Comparison of ENCODE assay signal across 27 cellular contexts in genomic region chr20:34945315-34946077, GRCh38. TPM values are rescaled to one million over a fixed set of nuclear protein-coding genes. Genes with fewer than 3 reads are reported as not detected.
DNase-seq lines count a peak whose midpoint lies in the region; ATAC-seq and TF ChIP-seq lines count a peak whose summit lies in the region.
"Had no signal": no experiment of that assay in that cellular context is flagged by ENCODE, and none has a peak within 500 bp of the region (broad histone marks: within the 10 kb centered on the region; RNA-seq: fewer than 3 reads in every experiment).

No MANE protein-coding gene starts in this region.

- no peaks in the 10 kb centered on the region for H3K9me3 ChIP-seq in gastrocnemius medialis
- H3K9me3 ChIP-seq: lower lobe of right lung, neutrophil, spleen had no signal

- H3K4me3 ChIP-seq in LNCaP clone FGC (ENCODE audit: low read depth, low read length) (no peak overlapping the region), gastrocnemius medialis (no peak overlapping the region)
- H3K4me3 ChIP-seq: lower lobe of right lung, spleen had no signal

- no peak for TF ChIP-seq CTCF in LNCaP clone FGC (IDR thresholded peaks at IDR 0.05; ENCODE audit: control insufficient read depth, extremely low read depth, insufficient read depth)
- TF ChIP-seq CTCF in VCaP (conservative IDR thresholded peaks at IDR 0.05), result no peak
- TF ChIP-seq CTCF in gastrocnemius medialis (IDR thresholded peaks at IDR 0.05 in 4 of 5, conservative IDR thresholded peaks at IDR 0.05 in 1 of 5), result no peak

- H3K36me3 ChIP-seq in gastrocnemius medialis, result peaks cover 0 to 12% of the 10 kb centered on the region in 2 donors

- H3K27ac ChIP-seq in VCaP (peak overlapping the region; percentile 81), gastrocnemius medialis (peak overlapping the region; percentile 32 to 68 (median 63))
- H3K27ac ChIP-seq: lower lobe of right lung, neutrophil, spleen had no signal

- H3K4me1 ChIP-seq in gastrocnemius medialis, result peaks cover 25 to 46% of the 10 kb centered on the region in 2 donors
- H3K4me1 ChIP-seq: spleen had no signal

- peak in 1 of 2 donors; percentile 10 for ATAC-seq in gastrocnemius medialis
- ATAC-seq in stimulated activated memory B cell treated with anti-CD40 and anti-IgM and Interleukin-4, amounts not matched to agents 10 μg/mL and 1 μg/mL and 100 μg/mL, for 72 hours, result no peak
- no peak for ATAC-seq in stimulated activated naive B cell treated with anti-CD40 and anti-IgM and Interleukin-4, amounts not matched to agents 10 μg/mL and 1 μg/mL and 100 μg/mL, for 72 hours (replicated peaks)
- ATAC-seq: lower lobe of right lung, Right ventricle myocardium inferior had no signal

- DNase-seq in LNCaP clone FGC (ENCODE audit: low read depth) (peak; percentile 73), iris pigment epithelial cell (ENCODE audit: low read depth) (peak; percentile 40), gastrocnemius medialis (no peak), NCI-H1105 treated with DMSO at 0.1 percent for 48 hours (lab: John Stamatoyannopoulos, UW) (no peak)
- DNase-seq in stimulated activated naive B cell treated with anti-CD40 and anti-IgM and Interleukin-4, amounts not matched to agents 10 μg/mL and 1 μg/mL and 100 μg/mL, for 72 hours, result no peak
- DNase-seq: activated CD4-positive, alpha-beta memory T cell treated with anti-CD3 and anti-CD28 coated beads for 36 hours; activated CD4-positive, CD25-positive, alpha-beta regulatory T cell; activated effector memory CD4-positive, alpha-beta T cell treated with anti-CD3 and anti-CD28 coated beads, Interleukin-2, amount 50 U/mL, for 16 hours; activated naive CD8-positive, alpha-beta T cell treated with anti-CD3 and anti-CD28 coated beads, Interleukin-2, amount 10 ng/mL, durations not matched to agents 7 days and 5 days; effector memory CD4-positive, alpha-beta T cell; H7; islet precursor cell; lower lobe of right lung; NCI-H1092; NCI-H2029; NCI-H2227 treated with DMSO at 0.1 percent for 48 hours; NCI-H69; spleen; stimulated activated CD4-positive, alpha-beta T cell treated with anti-CD3 and anti-CD28 coated beads, Interleukin-4, amount 100 ng/mL, for 1 hour; stimulated activated naive CD4-positive, alpha-beta T cell; SW 1271 had no signal

- H3K36me3 Mint-ChIP-seq in stimulated activated memory B cell treated with anti-CD40 and anti-IgM and Interleukin-4, amounts not matched to agents 10 μg/mL and 1 μg/mL and 100 μg/mL, for 72 hours, result peaks cover 42% of the 10 kb centered on the region
- peaks cover 37 to 51% of the 10 kb centered on the region in 2 donors for H3K36me3 Mint-ChIP-seq in stimulated activated naive B cell treated with anti-CD40 and anti-IgM and Interleukin-4, amounts not matched to agents 10 μg/mL and 1 μg/mL and 100 μg/mL, for 72 hours

- H3K4me1 Mint-ChIP-seq in stimulated activated memory B cell treated with anti-CD40 and anti-IgM and Interleukin-4, amounts not matched to agents 10 μg/mL and 1 μg/mL and 100 μg/mL, for 72 hours, result no peaks in the 10 kb centered on the region
- H3K4me1 Mint-ChIP-seq in stimulated activated naive B cell treated with anti-CD40 and anti-IgM and Interleukin-4, amounts not matched to agents 10 μg/mL and 1 μg/mL and 100 μg/mL, for 72 hours, result no peaks in the 10 kb centered on the region

- in situ Hi-C loops in gastrocnemius medialis (cut with MboI; ENCODE audit: low sequenced_read_pairs in 4 of 4), result no loop called here

- H3K27me3 ChIP-seq in gastrocnemius medialis, result no peaks in the 10 kb centered on the region
- H3K27me3 ChIP-seq: neutrophil, spleen had no signal

- no peak for TF ChIP-seq POLR2A in gastrocnemius medialis (IDR thresholded peaks at IDR 0.05)

- intact Hi-C loops in gastrocnemius medialis (cut with DNase I; ENCODE audit: low total_unique reads), result no loop called here

- H3K27me3 Mint-ChIP-seq in stimulated activated memory B cell treated with anti-CD40 and anti-IgM and Interleukin-4, amounts not matched to agents 10 μg/mL and 1 μg/mL and 100 μg/mL, for 72 hours, result no peaks in the 10 kb centered on the region
- no peaks in the 10 kb centered on the region for H3K27me3 Mint-ChIP-seq in stimulated activated naive B cell treated with anti-CD40 and anti-IgM and Interleukin-4, amounts not matched to agents 10 μg/mL and 1 μg/mL and 100 μg/mL, for 72 hours
- H3K27me3 Mint-ChIP-seq: activated CD4-positive, alpha-beta memory T cell treated with anti-CD3 and anti-CD28 coated beads for 36 hours; activated naive CD8-positive, alpha-beta T cell treated with anti-CD3 and anti-CD28 coated beads, Interleukin-2, amount 10 ng/mL, durations not matched to agents 7 days and 5 days had no signal

- H3K4me3 Mint-ChIP-seq in stimulated activated memory B cell treated with anti-CD40 and anti-IgM and Interleukin-4, amounts not matched to agents 10 μg/mL and 1 μg/mL and 100 μg/mL, for 72 hours, result no peak overlapping the region
- no peak overlapping the region for H3K4me3 Mint-ChIP-seq in stimulated activated naive B cell treated with anti-CD40 and anti-IgM and Interleukin-4, amounts not matched to agents 10 μg/mL and 1 μg/mL and 100 μg/mL, for 72 hours
- H3K4me3 Mint-ChIP-seq: activated CD4-positive, alpha-beta memory T cell treated with anti-CD3 and anti-CD28 coated beads for 36 hours; activated naive CD8-positive, alpha-beta T cell treated with anti-CD3 and anti-CD28 coated beads, Interleukin-2, amount 10 ng/mL, durations not matched to agents 7 days and 5 days; CD14-positive monocyte had no signal

- no peaks in the 10 kb centered on the region for H3K9me3 Mint-ChIP-seq in stimulated activated memory B cell treated with anti-CD40 and anti-IgM and Interleukin-4, amounts not matched to agents 10 μg/mL and 1 μg/mL and 100 μg/mL, for 72 hours
- H3K9me3 Mint-ChIP-seq in stimulated activated naive B cell treated with anti-CD40 and anti-IgM and Interleukin-4, amounts not matched to agents 10 μg/mL and 1 μg/mL and 100 μg/mL, for 72 hours, result no peaks in the 10 kb centered on the region
- H3K9me3 Mint-ChIP-seq: activated CD4-positive, alpha-beta memory T cell treated with anti-CD3 and anti-CD28 coated beads for 36 hours; activated naive CD8-positive, alpha-beta T cell treated with anti-CD3 and anti-CD28 coated beads, Interleukin-2, amount 10 ng/mL, durations not matched to agents 7 days and 5 days; CD14-positive monocyte had no signal

- H3K27ac Mint-ChIP-seq in stimulated activated memory B cell treated with anti-CD40 and anti-IgM and Interleukin-4, amounts not matched to agents 10 μg/mL and 1 μg/mL and 100 μg/mL, for 72 hours, result no peak overlapping the region
- H3K27ac Mint-ChIP-seq in stimulated activated naive B cell treated with anti-CD40 and anti-IgM and Interleukin-4, amounts not matched to agents 10 μg/mL and 1 μg/mL and 100 μg/mL, for 72 hours, result no peak overlapping the region
- H3K27ac Mint-ChIP-seq: activated CD4-positive, alpha-beta memory T cell treated with anti-CD3 and anti-CD28 coated beads for 36 hours; activated naive CD8-positive, alpha-beta T cell treated with anti-CD3 and anti-CD28 coated beads, Interleukin-2, amount 10 ng/mL, durations not matched to agents 7 days and 5 days had no signal

RNA-seq across cellular contexts. Expression of gene GSS, which starts 10.1 kb away (rescaled TPM):
- 10 to 100 TPM; 14.1 to 33.0 (median 23.8) TPM for total RNA-seq in gastrocnemius medialis

RNA-seq across cellular contexts. Expression of gene MYH7B, which starts 10.2 kb away (rescaled TPM):
- total RNA-seq in gastrocnemius medialis, result 1 to 10 TPM; 1.6 to 8.5 (median 3.3) TPM
- total RNA-seq: Daoy had no signal

Comparison
In these comparisons a context has a peak if more than half of its experiments do, and no peak if none do; other contexts are left out.
1. DNase-seq: peak in LNCaP clone FGC (single experiment) and iris pigment epithelial cell (single experiment); none in gastrocnemius medialis (0 of 2), NCI-H1105 treated with DMSO at 0.1 percent for 48 hours (single experiment) and stimulated activated naive B cell treated with anti-CD40 and anti-IgM and Interleukin-4, amounts not matched to agents 10 μg/mL and 1 μg/mL and 100 μg/mL, for 72 hours (single experiment).